8 cellular contexts compared by ENCODE assay signal in genomic region chr10:43606323-43607198, GRCh38. TPM values are rescaled to one million over a fixed set of nuclear protein-coding genes. Genes with fewer than 3 reads are reported as not detected.
A peak's percentile ranks its signal among the peaks of the same experiment; 100 is the strongest.
DNase-seq lines count a peak whose midpoint lies in the region; ATAC-seq and TF ChIP-seq lines count a peak whose summit lies in the region.

Gene ZNF485 (plus strand): TSS chr10:43606438. CDS start chr10:43607051, 613 bp downstream.

- intact Hi-C loops in heart left ventricle (cut with DNase I) (no loop called here), transverse colon (cut with DNase I; ENCODE audit: low total_unique reads) (no loop called here)

- H4K20me1 ChIP-seq in Karpas-422 (ENCODE audit: insufficient read depth, low read depth, low read length) (no peaks in the 10 kb centered on the region), SU-DHL-6 (ENCODE audit: low read depth, low read length) (no peaks in the 10 kb centered on the region)

- no peaks in the 10 kb centered on the region for H3K9me2 ChIP-seq in Karpas-422 (replicated peaks; ENCODE audit: insufficient read depth, low read length)
- H3K9me2 ChIP-seq in SU-DHL-6 (replicated peaks; ENCODE audit: insufficient read depth, low read length), result no peaks in the 10 kb centered on the region

- no peak within 1 kb of the TSS for H4K12ac ChIP-seq in trophoblast cell (ENCODE audit: low read depth, low read length)

- H4K8ac ChIP-seq in trophoblast cell (ENCODE audit: low read depth, low read length), result peak within 1 kb of the TSS; percentile 77

- no peak for TF ChIP-seq EP300 in transverse colon (IDR thresholded peaks at IDR 0.05; ENCODE audit: low read depth)

- peaks cover 2% of the 10 kb centered on the region for H3K79me1 ChIP-seq in trophoblast cell (ENCODE audit: low read length)

- H3K27me3 ChIP-seq in Karpas-422 (ENCODE audit: low read length) (no peaks in the 10 kb centered on the region), SU-DHL-6 (ENCODE audit: low read length) (no peaks in the 10 kb centered on the region), heart left ventricle (no peaks in the 10 kb centered on the region), trophoblast cell (ENCODE audit: insufficient read depth, low read length) (no peaks in the 10 kb centered on the region), transverse colon (no peaks in the 10 kb centered on the region)

- H3K27ac ChIP-seq in Karpas-422 (ENCODE audit: low read length), result no peak within 1 kb of the TSS
- H3K27ac ChIP-seq in SU-DHL-6 (ENCODE audit: low read depth, low read length), result no peak within 1 kb of the TSS
- peak within 1 kb of the TSS in 9 of 12 donors; percentile 46 to 79 (median 62) for H3K27ac ChIP-seq in heart left ventricle
- no peak within 1 kb of the TSS for H3K27ac ChIP-seq in trophoblast cell (ENCODE audit: low read depth, low read length)
- H3K27ac ChIP-seq in transverse colon, result peak within 1 kb of the TSS; percentile 68 to 80 (median 76)

- H3K9me3 ChIP-seq in Karpas-422 (ENCODE audit: low read length) (peaks cover 9% of the 10 kb centered on the region), SU-DHL-6 (ENCODE audit: insufficient read depth, low read length) (no peaks in the 10 kb centered on the region), heart left ventricle (no peaks in the 10 kb centered on the region), trophoblast cell (ENCODE audit: insufficient read depth, low read depth, low read length) (peaks cover 8% of the 10 kb centered on the region), transverse colon (no peaks in the 10 kb centered on the region)

- peak within 1 kb of the TSS; percentile 83 for H3K4me3 Mint-ChIP-seq in activated naive CD8-positive, alpha-beta T cell treated with anti-CD3 and anti-CD28 coated beads, Interleukin-2, amount 50 U/mL, for 24 hours

- H4K91ac ChIP-seq in trophoblast cell (ENCODE audit: low read depth, low read length), result no peak within 1 kb of the TSS

- H3K4me3 ChIP-seq in Karpas-422 (ENCODE audit: low read length) (peak within 1 kb of the TSS; percentile 73), SU-DHL-6 (ENCODE audit: insufficient read depth, low read length, poor library complexity, severe bottlenecking) (peak within 1 kb of the TSS; percentile 83), heart left ventricle (peak within 1 kb of the TSS; percentile 66 to 97 (median 80)), trophoblast cell (ENCODE audit: low read depth, low read length) (peak within 1 kb of the TSS; percentile 84), transverse colon (peak within 1 kb of the TSS; percentile 59 to 92 (median 86))

- peak within 1 kb of the TSS; percentile 80 for H3K9ac ChIP-seq in Karpas-422 (ENCODE audit: low read length)
- peak within 1 kb of the TSS; percentile 69 for H3K9ac ChIP-seq in SU-DHL-6 (ENCODE audit: low read length)
- H3K9ac ChIP-seq in trophoblast cell (ENCODE audit: low read length), result no peak within 1 kb of the TSS

- H2BK5ac ChIP-seq in trophoblast cell (ENCODE audit: low read depth, low read length, poor library complexity), result no peak within 1 kb of the TSS

- H3K27ac Mint-ChIP-seq in activated naive CD8-positive, alpha-beta T cell treated with anti-CD3 and anti-CD28 coated beads, Interleukin-2, amount 50 U/mL, for 24 hours, result peak within 1 kb of the TSS; percentile 84

- H3K4me1 Mint-ChIP-seq in activated naive CD8-positive, alpha-beta T cell treated with anti-CD3 and anti-CD28 coated beads, Interleukin-2, amount 50 U/mL, for 24 hours, result peaks cover 38% of the 10 kb centered on the region

- H3K4ac ChIP-seq in trophoblast cell (ENCODE audit: low read depth, low read length), result no peak within 1 kb of the TSS

- H3K4me1 ChIP-seq in Karpas-422 (ENCODE audit: low read length) (peaks cover 16% of the 10 kb centered on the region), heart left ventricle (peaks cover 0 to 14% (median 7%) of the 10 kb centered on the region in 12 donors), trophoblast cell (ENCODE audit: control insufficient read depth in 1 of 2, insufficient read depth in 2 of 2, low read length in 2 of 2) (peaks cover 0 to 6% of the 10 kb centered on the region in 2 experiments), transverse colon (peaks cover 0 to 10% (median 3%) of the 10 kb centered on the region in 4 donors)

- no peak within 1 kb of the TSS for H3K23ac ChIP-seq in trophoblast cell (ENCODE audit: low read length)

- H3K9me3 Mint-ChIP-seq in activated naive CD8-positive, alpha-beta T cell treated with anti-CD3 and anti-CD28 coated beads, Interleukin-2, amount 50 U/mL, for 24 hours, result peaks cover 17% of the 10 kb centered on the region

- no peak within 1 kb of the TSS for H3K14ac ChIP-seq in trophoblast cell (ENCODE audit: low read length)

- in situ Hi-C loops in transverse colon (cut with MboI; ENCODE audit: low pct_ligation_motif_present in 1 of 4, low pct_unique_long_range_greater_than_20kb in 1 of 4, low sequenced_read_pairs in 3 of 4), result no loop called here

- H3K4me2 ChIP-seq in Karpas-422 (ENCODE audit: low read depth, low read length, poor library complexity, severe bottlenecking), result peak within 1 kb of the TSS; percentile 74
- peak within 1 kb of the TSS; percentile 70 for H3K4me2 ChIP-seq in SU-DHL-6 (ENCODE audit: low read depth, low read length, poor library complexity, severe bottlenecking)
- peak within 1 kb of the TSS; percentile 93 for H3K4me2 ChIP-seq in trophoblast cell (ENCODE audit: low read length)

- TF ChIP-seq POLR2A in heart left ventricle (IDR thresholded peaks at IDR 0.05) (peak in 1 of 2 donors; percentile 38), transverse colon (IDR thresholded peaks at IDR 0.05) (peak; percentile 31)

- H3K36me3 Mint-ChIP-seq in activated naive CD8-positive, alpha-beta T cell treated with anti-CD3 and anti-CD28 coated beads, Interleukin-2, amount 50 U/mL, for 24 hours (ENCODE audit: low read depth), result peaks cover 45% of the 10 kb centered on the region

- H3K79me2 ChIP-seq in Karpas-422 (ENCODE audit: low read length) (peaks cover 14% of the 10 kb centered on the region), SU-DHL-6 (ENCODE audit: insufficient read depth, low read length) (no peaks in the 10 kb centered on the region), trophoblast cell (ENCODE audit: control insufficient read depth, insufficient read depth, low read length, poor library complexity) (no peaks in the 10 kb centered on the region)

- peaks cover 31% of the 10 kb centered on the region for H3K36me3 ChIP-seq in Karpas-422 (ENCODE audit: insufficient read depth, low read length)
- peaks cover 14% of the 10 kb centered on the region for H3K36me3 ChIP-seq in SU-DHL-6 (ENCODE audit: low read length)
- H3K36me3 ChIP-seq in heart left ventricle, result peaks cover 0 to 12% (median 6%) of the 10 kb centered on the region in 9 donors
- H3K36me3 ChIP-seq in trophoblast cell (ENCODE audit: control insufficient read depth in 1 of 2, insufficient read depth in 2 of 2, low read length in 2 of 2), result no peaks in the 10 kb centered on the region
- peaks cover 0 to 5% (median 1%) of the 10 kb centered on the region in 4 donors for H3K36me3 ChIP-seq in transverse colon

- no peak within 1 kb of the TSS for H2AK5ac ChIP-seq in trophoblast cell (ENCODE audit: low read length)

- H2BK12ac ChIP-seq in trophoblast cell (ENCODE audit: low read length), result no peak within 1 kb of the TSS

- TF ChIP-seq CTCF in SU-DHL-6 (IDR thresholded peaks at IDR 0.05; ENCODE audit: insufficient read depth, low read length, poor library complexity, severe bottlenecking) (no peak), heart left ventricle (IDR thresholded peaks at IDR 0.05) (peak in 4 of 12 donors; percentile 11 to 30 (median 24)), transverse colon (IDR thresholded peaks at IDR 0.05) (no peak)

- ATAC-seq in GM21825 (IDR thresholded peaks at IDR 0.05; ENCODE audit: unreplicated experiment) (peak; percentile 99), heart left ventricle (peak; percentile 89 to 98 (median 97))
- ATAC-seq in activated naive CD8-positive, alpha-beta T cell treated with anti-CD3 and anti-CD28 coated beads, Interleukin-2, amount 50 U/mL, for 24 hours, result peak; percentile 91

- DNase-seq in ELR (ENCODE audit: low read depth) (peak; percentile 74), Karpas-422 (peak; percentile 92), heart left ventricle (peak; percentile 72 to 89 (median 80)), trophoblast cell (peak; percentile 37 to 56), transverse colon (peak; percentile 69)
- DNase-seq in activated naive CD8-positive, alpha-beta T cell treated with anti-CD3 and anti-CD28 coated beads, Interleukin-2, amount 50 U/mL, for 24 hours, result peak; percentile 78

- no peak within 1 kb of the TSS for H3K18ac ChIP-seq in trophoblast cell (ENCODE audit: low read length)

- 0 out of 2 replicates have a peak, but pooled peaks cover 8% of the 10 kb centered on the region for H3F3A ChIP-seq in SU-DHL-6 (ENCODE audit: insufficient read depth)

- no peak within 1 kb of the TSS for H2BK120ac ChIP-seq in trophoblast cell (ENCODE audit: insufficient read depth, low read length, poor library complexity)

- 4 to 11% (median 4%) methylated on average over 14 to 58 of the region's 58 CpGs for WGBS in heart left ventricle, 4 donors
- WGBS in trophoblast cell (ENCODE audit: extremely low coverage, insufficient coverage, insufficient read length), result no CpG with 5 or more reads among the region's 58 CpGs
- 2 to 4% methylated on average over 4 to 46 of the region's 58 CpGs for WGBS in transverse colon (ENCODE audit: low coverage in 1 of 2), 2 donors

- H2AFZ ChIP-seq in Karpas-422 (ENCODE audit: low read length) (peak within 1 kb of the TSS; percentile 69), SU-DHL-6 (ENCODE audit: low read depth, low read length, severe bottlenecking) (peak within 1 kb of the TSS; percentile 98), trophoblast cell (ENCODE audit: insufficient read depth, low read length, poor library complexity) (peak within 1 kb of the TSS; percentile 84)

- no peaks in the 10 kb centered on the region for H3K27me3 Mint-ChIP-seq in activated naive CD8-positive, alpha-beta T cell treated with anti-CD3 and anti-CD28 coated beads, Interleukin-2, amount 50 U/mL, for 24 hours

RNA-seq across cellular contexts. Expression of gene ZNF485, which starts in this region (rescaled TPM):
- total RNA-seq in Karpas-422 (2014; rRNA removed; shearing (Covaris generic); ENCODE audit: low replicate concordance), result 7.5 and 12.7 TPM in 2 replicates
- 1 to 10 TPM in 8 of 9 donors, under 1 TPM in 1; 0.40 to 2.6 (median 1.9) TPM for total RNA-seq in heart left ventricle
- polyA plus RNA-seq in heart left ventricle, result 1 to 10 TPM; 1.2 to 1.5 TPM
- polyA plus RNA-seq in trophoblast cell (2013), result 0.61 and 0.66 TPM in 2 replicates
- 1 to 10 TPM in 2 of 4 donors, not detected in 2; 1.4 to 4.1 TPM for total RNA-seq in transverse colon

Comparison
In these comparisons a context has a peak if more than half of its experiments do, and no peak if none do; other contexts are left out.
1. H3K27ac ChIP-seq: peak in heart left ventricle (9 of 12) and transverse colon (4 of 4); none in Karpas-422 (single experiment), SU-DHL-6 (single experiment) and trophoblast cell (single experiment).
2. Peak in every context shown above with its lines, with median percentiles within 50 percentile points of each other: DNase-seq, ATAC-seq, H2AFZ ChIP-seq, H3K4me2 ChIP-seq and H3K4me3 ChIP-seq.